In genomic region chr3:181700168-181701087, GRCh38 we compare ENCODE assay signal across 8 cellular contexts. TPM values are rescaled to one million over a fixed set of nuclear protein-coding genes. Genes with fewer than 3 reads are reported as not detected.
A peak's percentile ranks its signal among the peaks of the same experiment; 100 is the strongest.
DNase-seq lines count a peak whose midpoint lies in the region; ATAC-seq, FAIRE-seq and TF ChIP-seq lines count a peak whose summit lies in the region.

No MANE protein-coding gene starts in this region.

- DNase-seq in AG08395 (ENCODE audit: low spot score) (peak; percentile 66), GM13977 (ENCODE audit: low spot score) (peak; percentile 75), NCI-H1105 (lab: John Stamatoyannopoulos, UW) (peak; percentile 92), SKM-1 (lab: John Stamatoyannopoulos, UW; ENCODE audit: unreplicated experiment) (peak; percentile 76), colonic mucosa (peak; percentile 71), HepG2 (ENCODE audit: low spot score) (peak; percentile 44)
- DNase-seq in stimulated activated naive CD8-positive, alpha-beta T cell treated with anti-CD3 and anti-CD28 coated beads, Interleukin-15, Interleukin-2, amounts not matched to agents 100 U/mL and 50 U/mL, for 24 hours: peak; percentile 55

- H3K4me3 ChIP-seq in colonic mucosa (no peak overlapping the region), HepG2 (replicated peaks in 1 of 3; ENCODE audit: insufficient read depth in 1 of 3, low read depth in 2 of 3, low read length in 3 of 3) (no peak overlapping the region; a peak in 1 of 6 replicates)

- ATAC-seq in HG02885 (IDR thresholded peaks at IDR 0.05; ENCODE audit: poor library complexity, unreplicated experiment) (peak; percentile 81), HepG2 (peak; percentile 86)
- ATAC-seq in stimulated activated naive CD8-positive, alpha-beta T cell treated with anti-CD3 and anti-CD28 coated beads, Interleukin-15, Interleukin-2, amounts not matched to agents 100 U/mL and 50 U/mL, for 24 hours: no peak

- H3K27me3 ChIP-seq in colonic mucosa (peaks cover 90% of the 10 kb centered on the region), HepG2 (ENCODE audit: control insufficient read depth in 1 of 2, insufficient read depth in 2 of 2, low read length in 2 of 2) (peaks cover 4 to 52% of the 10 kb centered on the region in 2 experiments)

- POLR2A ChIA-PET in HepG2 (lab: Yijun Ruan, JAX): no interaction called here

- FAIRE-seq in HepG2 (lab: Jason Lieb, UNC): peak; percentile 59

- no peaks in the 10 kb centered on the region for H4K20me1 ChIP-seq in HepG2 (ENCODE audit: insufficient read depth, low read length)

- H3K9ac ChIP-seq in colonic mucosa (ENCODE audit: low read depth in 2 of 2, low read length in 2 of 2): no peak overlapping the region
- H3K9ac ChIP-seq in HepG2 (ENCODE audit: insufficient read depth, low read depth, low read length): no peak overlapping the region

- TF ChIP-seq POLR2A in HepG2 (IDR thresholded peaks at IDR 0.05; ENCODE audit: insufficient read depth in 1 of 2, low read depth in 2 of 2, low read length in 2 of 2): no peak

- TF ChIP-seq CTCF in GM13977 (IDR thresholded peaks at IDR 0.05; ENCODE audit: extremely low read depth, insufficient read depth, missing control alignments): peak; percentile 88
- TF ChIP-seq CTCF in colonic mucosa (IDR thresholded peaks at IDR 0.05): peak; percentile 80
- peak; percentile 74 for TF ChIP-seq CTCF in HepG2 (CRISPR knock-in tag; IDR thresholded peaks at IDR 0.05)

- intact Hi-C loops in colonic mucosa (cut with DNase I) (loop anchor here (5.0 kb wide), 1 partner anchor 488 kb away; no protein-coding TSS in a partner anchor), HepG2 (cut with micrococcal nuclease; ENCODE audit: unreplicated experiment) (loop anchor here (1.0 to 10.0 kb wide), 4 partner anchors 194 to 490 kb away; no protein-coding TSS in a partner anchor)

- CTCF ChIA-PET in HepG2 (lab: Yijun Ruan, JAX; ENCODE audit: low intra/inter-chr PET ratio, low total read pairs): interaction anchor here (0.7 kb wide), 1 partner anchor 898 kb away, joined by 3 read pairs; no protein-coding TSS in a partner anchor

- H3K79me2 ChIP-seq in HepG2 (ENCODE audit: insufficient read depth, low read length): no peaks in the 10 kb centered on the region

- peak overlapping the region; percentile 31; the same call in 1 of the 2 replicates for H3K4me2 ChIP-seq in HepG2 (ENCODE audit: low read depth, low read length)

- H2AFZ ChIP-seq in HepG2 (ENCODE audit: low read length): no peak overlapping the region

- H3K4me1 ChIP-seq in colonic mucosa: peaks cover 3% of the 10 kb centered on the region
- no peaks in the 10 kb centered on the region for H3K4me1 ChIP-seq in HepG2 (ENCODE audit: insufficient read depth, low read length)

- in situ Hi-C loops in GM13977 (cut with MboI; ENCODE audit: low pct_unique_long_range_greater_than_20kb, low sequenced_read_pairs, unreplicated experiment) (loop anchor here (10.0 to 25.0 kb wide), 2 partner anchors 562 to 984 kb away; no protein-coding TSS in a partner anchor), HepG2 (cut with HindIII; ENCODE audit: extremely low pct_ligation_motif_present, low pct_unique_long_range_greater_than_20kb) (loop anchor here (10.0 to 25.0 kb wide), 2 partner anchors 496 to 787 kb away; no protein-coding TSS in a partner anchor)

- no TSS peak for BruUV-seq in HepG2 (replicated peaks; lab: Mats Ljungman, UMichigan)

- TF ChIP-seq EP300 in HepG2 (IDR thresholded peaks at IDR 0.05; ENCODE audit: low read depth in 2 of 2, low read length in 2 of 2) (no peak), HepG2 (CRISPR knock-in tag; IDR thresholded peaks at IDR 0.05; ENCODE audit: borderline replicate concordance) (no peak)

- H3K9me3 ChIP-seq in colonic mucosa (no peaks in the 10 kb centered on the region), HepG2 (ENCODE audit: low read length) (no peaks in the 10 kb centered on the region)

- H3K27ac ChIP-seq in colonic mucosa (no peak overlapping the region), HepG2 (ENCODE audit: extremely low read length, insufficient read depth, low read length) (no peak overlapping the region)

- TF ChIP-seq RAD21 in HepG2 (CRISPR knock-in tag; IDR thresholded peaks at IDR 0.05): 0 out of 2 replicates have a peak, but pooled peaks have one; percentile 19

- no peaks in the 10 kb centered on the region for H3K36me3 ChIP-seq in colonic mucosa
- no peaks in the 10 kb centered on the region for H3K36me3 ChIP-seq in HepG2 (replicated peaks in 1 of 2; ENCODE audit: control insufficient read depth in 1 of 2, insufficient read depth in 2 of 2, low read length in 2 of 2)

- 19% methylated on average over 17 of the region's 17 CpGs for WGBS in HepG2 (ENCODE audit: low lambda C conversion rate)

TF ChIP-seq in HepG2, 621 proteins besides CTCF, POLR2A, EP300 and RAD21 (continues in another document):
- no peak for TF ChIP-seq HBP1 (CRISPR knock-in tag; IDR thresholded peaks at IDR 0.05; ENCODE audit: low read depth)
- 0 out of 2 replicates have a peak, but pooled peaks have one; percentile 19 for TF ChIP-seq GABPB1 (CRISPR knock-in tag; IDR thresholded peaks at IDR 0.05)
- 0 out of 2 replicates have a peak, but pooled peaks have one; percentile 11 for TF ChIP-seq CEBPG (CRISPR knock-in tag; IDR thresholded peaks at IDR 0.05)
- no peak for TF ChIP-seq AHR (CRISPR knock-in tag; IDR thresholded peaks at IDR 0.05)
- TF ChIP-seq, protein P1, sequence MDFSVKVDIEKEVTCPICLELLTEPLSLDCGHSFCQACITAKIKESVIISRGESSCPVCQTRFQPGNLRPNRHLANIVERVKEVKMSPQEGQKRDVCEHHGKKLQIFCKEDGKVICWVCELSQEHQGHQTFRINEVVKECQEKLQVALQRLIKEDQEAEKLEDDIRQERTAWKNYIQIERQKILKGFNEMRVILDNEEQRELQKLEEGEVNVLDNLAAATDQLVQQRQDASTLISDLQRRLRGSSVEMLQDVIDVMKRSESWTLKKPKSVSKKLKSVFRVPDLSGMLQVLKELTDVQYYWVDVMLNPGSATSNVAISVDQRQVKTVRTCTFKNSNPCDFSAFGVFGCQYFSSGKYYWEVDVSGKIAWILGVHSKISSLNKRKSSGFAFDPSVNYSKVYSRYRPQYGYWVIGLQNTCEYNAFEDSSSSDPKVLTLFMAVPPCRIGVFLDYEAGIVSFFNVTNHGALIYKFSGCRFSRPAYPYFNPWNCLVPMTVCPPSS (IDR thresholded peaks at IDR 0.05): no peak
- TF ChIP-seq ZSCAN30 (CRISPR knock-in tag; IDR thresholded peaks at IDR 0.05): no peak
- peak; percentile 45; the same call in 1 of the 2 replicates for TF ChIP-seq SMC3 (IDR thresholded peaks at IDR 0.05; ENCODE audit: low read length)
- no peak for TF ChIP-seq FOXA1 (IDR thresholded peaks at IDR 0.05)
- no peak for TF ChIP-seq FOXA1 (CRISPR knock-in tag; IDR thresholded peaks at IDR 0.05)
- no peak for TF ChIP-seq ZSCAN31 (CRISPR knock-in tag; IDR thresholded peaks at IDR 0.05; ENCODE audit: low read depth)
- TF ChIP-seq TP53 (CRISPR knock-in tag; conservative IDR thresholded peaks at IDR 0.05): no peak
- TF ChIP-seq ZFAT (CRISPR knock-in tag; conservative IDR thresholded peaks at IDR 0.05): no peak

RNA-seq across cellular contexts. Expression of gene SOX2, which starts 11.3 kb away (rescaled TPM):
- total RNA-seq in colonic mucosa: under 1 TPM; 0.25 to 0.35 TPM
- total RNA-seq in HepG2 (2016; rRNA removed; fragmentation: Illumina TruSeq; extraction: Trizol): not detected in 2 replicates
- not detected in 2 replicates for total RNA-seq in HepG2 (2016; cell fraction: cytosol; rRNA removed; fragmentation: Illumina TruSeq; extraction: Trizol; ENCODE audit: low read depth)
- total RNA-seq in HepG2 (2016; cell fraction: insoluble cytoplasmic fraction; rRNA removed; fragmentation: Illumina TruSeq; extraction: Trizol): not detected in 2 replicates
- not detected in 2 replicates for total RNA-seq in HepG2 (2016; cell fraction: membrane; rRNA removed; fragmentation: Illumina TruSeq; extraction: Trizol)
- total RNA-seq in HepG2 (2016; cell fraction: nucleus; rRNA removed; fragmentation: Illumina TruSeq; extraction: Trizol): not detected in 2 replicates
- polyA plus RNA-seq in HepG2 (2011; rRNA removed): not detected in 2 replicates
- polyA plus RNA-seq in HepG2 (2011; cell fraction: cytosol; rRNA removed): not detected in 2 replicates
- 0.06 TPM in 1 of 2 replicates, not detected in the other for polyA plus RNA-seq in HepG2 (2011; cell fraction: nucleus; rRNA removed)
- polyA plus RNA-seq in HepG2 (2012): not detected in 2 replicates
- not detected in 2 replicates for polyA plus RNA-seq in HepG2 (2016; cell fraction: cytosol; fragmentation: Illumina TruSeq; extraction: Trizol; ENCODE audit: low read depth)
- polyA plus RNA-seq in HepG2 (2016; cell fraction: insoluble cytoplasmic fraction; fragmentation: Illumina TruSeq; extraction: Trizol; ENCODE audit: low read depth): not detected in 2 replicates
- not detected in 2 replicates for polyA plus RNA-seq in HepG2 (2016; cell fraction: membrane; fragmentation: Illumina TruSeq; extraction: Trizol; ENCODE audit: low read depth)
- not detected in 2 replicates for polyA plus RNA-seq in HepG2 (2016; cell fraction: nucleus; fragmentation: Illumina TruSeq; extraction: Trizol; ENCODE audit: insufficient read depth, low read depth)
- polyA minus RNA-seq in HepG2 (2011; rRNA and poly(A)+ RNA removed; ENCODE audit: low replicate concordance): not detected in 2 replicates
- polyA minus RNA-seq in HepG2 (2011; cell fraction: cytosol; rRNA and poly(A)+ RNA removed): not detected in 2 replicates
- polyA minus RNA-seq in HepG2 (2011; cell fraction: nucleus; rRNA and poly(A)+ RNA removed): not detected in 2 replicates
